In genomic region chr17:19867654-19868395, GRCh38 we compare ENCODE assay signal across 8 cellular contexts. TPM values are rescaled to one million over a fixed set of nuclear protein-coding genes. Genes with fewer than 3 reads are reported as not detected.
DNase-seq lines count a peak whose midpoint lies in the region; ATAC-seq and TF ChIP-seq lines count a peak whose summit lies in the region.

TSS of gene ULK2 (minus strand) at chr17:19867936. CDS start at chr17:19867417, 519 bp downstream.

- peak within 1 kb of the TSS; percentile 71 for H3K4me3 ChIP-seq in H7 (ENCODE audit: insufficient read depth, low read depth, low read length)
- H3K4me3 ChIP-seq in fibroblast of villous mesenchyme (ENCODE audit: low read depth, low read length): peak within 1 kb of the TSS; percentile 78
- peak within 1 kb of the TSS; percentile 78 for H3K4me3 ChIP-seq in naive thymus-derived CD4-positive, alpha-beta T cell (ENCODE audit: low read length)
- H3K4me3 ChIP-seq in stomach smooth muscle (ENCODE audit: low read length in 2 of 2): peak within 1 kb of the TSS; percentile 86 to 87

- H3K4me1 Mint-ChIP-seq in activated T-helper 2 cell treated with anti-CD3 and anti-CD28 coated beads, Interferon-gamma antibody, Interleukin-2, Interleukin-4, amounts not matched to agents 10 μg/mL and 5 μg/mL and 100 μg/mL, durations not matched to agents 14 hours and 24 hours and 36 hours (ENCODE audit: low read depth): peaks cover 15% of the 10 kb centered on the region
- peaks cover 9 to 70% (median 44%) of the 10 kb centered on the region in 7 donors for H3K4me1 Mint-ChIP-seq in naive thymus-derived CD4-positive, alpha-beta T cell

- no peaks in the 10 kb centered on the region for H3K9me3 ChIP-seq in naive thymus-derived CD4-positive, alpha-beta T cell (ENCODE audit: control insufficient read depth in 2 of 3, low read length in 3 of 3)
- H3K9me3 ChIP-seq in stomach smooth muscle (ENCODE audit: control insufficient read depth in 2 of 2, low read length in 2 of 2): no peaks in the 10 kb centered on the region

- POLR2A ChIA-PET in naive thymus-derived CD4-positive, alpha-beta T cell (lab: Charles Lee): interaction anchor here (0.7 to 3.0 kb wide), 10 partner anchors 8 to 110 kb away, joined by 3 to 21 read pairs (median 4); partner anchors contain the start of gene AKAP10

- peak within 1 kb of the TSS; percentile 83 for H3K4me3 Mint-ChIP-seq in activated T-helper 2 cell treated with anti-CD3 and anti-CD28 coated beads, Interferon-gamma antibody, Interleukin-2, Interleukin-4, amounts not matched to agents 10 μg/mL and 5 μg/mL and 100 μg/mL, durations not matched to agents 14 hours and 24 hours and 36 hours (ENCODE audit: low read depth)
- peak within 1 kb of the TSS; percentile 78 to 88 (median 84) for H3K4me3 Mint-ChIP-seq in naive thymus-derived CD4-positive, alpha-beta T cell

- ATAC-seq in naive thymus-derived CD4-positive, alpha-beta T cell: peak; percentile 84

- H3K27me3 Mint-ChIP-seq in activated T-helper 2 cell treated with anti-CD3 and anti-CD28 coated beads, Interferon-gamma antibody, Interleukin-2, Interleukin-4, amounts not matched to agents 10 μg/mL and 5 μg/mL and 100 μg/mL, durations not matched to agents 14 hours and 24 hours and 36 hours (ENCODE audit: low read depth): no peaks in the 10 kb centered on the region
- H3K27me3 Mint-ChIP-seq in naive thymus-derived CD4-positive, alpha-beta T cell: no peaks in the 10 kb centered on the region

- peak within 1 kb of the TSS; percentile 72 for H3K27ac ChIP-seq in naive thymus-derived CD4-positive, alpha-beta T cell (ENCODE audit: low read depth, low read length)
- peak within 1 kb of the TSS; percentile 67 for H3K27ac ChIP-seq in stomach smooth muscle (ENCODE audit: low read length)

- TF ChIP-seq CTCF in fibroblast of villous mesenchyme (IDR thresholded peaks at IDR 0.05; ENCODE audit: insufficient read depth, low read depth, low read length): peak; percentile 4

- intact Hi-C loops in activated T-helper 2 cell treated with anti-CD3 and anti-CD28 coated beads, Interferon-gamma antibody, Interleukin-2, Interleukin-4, amounts not matched to agents 10 μg/mL and 5 μg/mL and 100 μg/mL, durations not matched to agents 14 hours and 24 hours and 36 hours (cut with micrococcal nuclease): no loop called here
- intact Hi-C loops in naive thymus-derived CD4-positive, alpha-beta T cell (cut with micrococcal nuclease): loop anchor here in 1 of 2 donors (1.0 to 5.0 kb wide), 6 partner anchors 8 to 506 kb away; partner anchors contain the start of genes AKAP10 and B9D1

- H3K27ac Mint-ChIP-seq in activated T-helper 2 cell treated with anti-CD3 and anti-CD28 coated beads, Interferon-gamma antibody, Interleukin-2, Interleukin-4, amounts not matched to agents 10 μg/mL and 5 μg/mL and 100 μg/mL, durations not matched to agents 14 hours and 24 hours and 36 hours: peak within 1 kb of the TSS; percentile 46
- peak within 1 kb of the TSS; percentile 69 to 93 (median 86) for H3K27ac Mint-ChIP-seq in naive thymus-derived CD4-positive, alpha-beta T cell

- DNase-seq in Daoy (ENCODE audit: low read depth): peak; percentile 72
- peak; percentile 89 for DNase-seq in H7
- peak; percentile 89 for DNase-seq in NCI-H748 (lab: John Stamatoyannopoulos, UW; ENCODE audit: unreplicated experiment)
- DNase-seq in activated T-helper 2 cell treated with anti-CD3 and anti-CD28 coated beads, Interferon-gamma antibody, Interleukin-2, Interleukin-4, amounts not matched to agents 10 μg/mL and 5 μg/mL and 100 μg/mL, durations not matched to agents 14 hours and 24 hours and 36 hours (ENCODE audit: low spot score): peak; percentile 34
- peak; percentile 77 for DNase-seq in fibroblast of villous mesenchyme (ENCODE audit: low read depth)
- DNase-seq in naive thymus-derived CD4-positive, alpha-beta T cell: peak in 8 of 9 donors; percentile 26 to 67 (median 50)
- no peak for DNase-seq in UCSD-AML1 (lab: John Stamatoyannopoulos, UW; ENCODE audit: unreplicated experiment)

- H3K36me3 ChIP-seq in H7 (replicated peaks; ENCODE audit: control insufficient read depth, insufficient read depth, low read length) (no peaks in the 10 kb centered on the region), stomach smooth muscle (ENCODE audit: control insufficient read depth in 2 of 2, insufficient read depth in 2 of 2, low read length in 2 of 2) (no peaks in the 10 kb centered on the region)
- H3K36me3 ChIP-seq in naive thymus-derived CD4-positive, alpha-beta T cell (ENCODE audit: control insufficient read depth in 2 of 3, insufficient read depth in 3 of 3, low read length in 3 of 3): peaks cover 0 to 3% (median 0%) of the 10 kb centered on the region in 3 experiments

- H3K9me3 Mint-ChIP-seq in activated T-helper 2 cell treated with anti-CD3 and anti-CD28 coated beads, Interferon-gamma antibody, Interleukin-2, Interleukin-4, amounts not matched to agents 10 μg/mL and 5 μg/mL and 100 μg/mL, durations not matched to agents 14 hours and 24 hours and 36 hours: no peaks in the 10 kb centered on the region
- no peaks in the 10 kb centered on the region for H3K9me3 Mint-ChIP-seq in naive thymus-derived CD4-positive, alpha-beta T cell

- H3K36me3 Mint-ChIP-seq in activated T-helper 2 cell treated with anti-CD3 and anti-CD28 coated beads, Interferon-gamma antibody, Interleukin-2, Interleukin-4, amounts not matched to agents 10 μg/mL and 5 μg/mL and 100 μg/mL, durations not matched to agents 14 hours and 24 hours and 36 hours (ENCODE audit: low read depth): peaks cover 10% of the 10 kb centered on the region
- peaks cover 0 to 3% (median 0%) of the 10 kb centered on the region in 5 donors for H3K36me3 Mint-ChIP-seq in naive thymus-derived CD4-positive, alpha-beta T cell

- H3K4me1 ChIP-seq in naive thymus-derived CD4-positive, alpha-beta T cell (ENCODE audit: control insufficient read depth in 2 of 2, insufficient read depth in 2 of 2, low read length in 2 of 2): peaks cover 4 to 35% of the 10 kb centered on the region in 2 donors
- peaks cover 10% of the 10 kb centered on the region for H3K4me1 ChIP-seq in stomach smooth muscle (ENCODE audit: control insufficient read depth, insufficient read depth, low read length)

- H3K27me3 ChIP-seq in H7 (ENCODE audit: control insufficient read depth, insufficient read depth, low read length) (peaks cover 15% of the 10 kb centered on the region), stomach smooth muscle (ENCODE audit: control insufficient read depth in 1 of 2, insufficient read depth in 2 of 2, low read length in 2 of 2) (no peaks in the 10 kb centered on the region)
- no peaks in the 10 kb centered on the region for H3K27me3 ChIP-seq in naive thymus-derived CD4-positive, alpha-beta T cell (ENCODE audit: control insufficient read depth in 2 of 2, insufficient read depth in 2 of 2, low read length in 2 of 2)

- H3K9ac ChIP-seq in stomach smooth muscle (ENCODE audit: low read length in 2 of 2): peak within 1 kb of the TSS; percentile 80 to 83

- CTCF ChIA-PET in naive thymus-derived CD4-positive, alpha-beta T cell (lab: Charles Lee): interaction anchor here (0.9 to 1.1 kb wide), 2 partner anchors 9 to 10 kb away, joined by 3 to 4 read pairs; no protein-coding TSS in a partner anchor

RNA-seq across cellular contexts. Expression of gene ULK2, which starts in this region (rescaled TPM):
- total RNA-seq in Daoy (2014; rRNA removed; shearing (Covaris generic)): 6.9 and 7.2 TPM in 2 replicates
- 11.0 and 13.9 TPM in 2 replicates for total RNA-seq in H7 (2014; rRNA removed; shearing (Covaris generic))
- 12.3 and 13.1 TPM in 2 replicates for total RNA-seq in activated T-helper 2 cell treated with anti-CD3 and anti-CD28 coated beads, Interferon-gamma antibody, Interleukin-2, Interleukin-4, amounts not matched to agents 10 μg/mL and 5 μg/mL and 100 μg/mL, durations not matched to agents 14 hours and 24 hours and 36 hours
- total RNA-seq in fibroblast of villous mesenchyme: 16.8 and 21.9 TPM in 2 replicates
- total RNA-seq in naive thymus-derived CD4-positive, alpha-beta T cell: 10 to 100 TPM; 10.9 to 21.2 (median 14.8) TPM
- 10 to 100 TPM in 1 of 2 donors, 1 to 10 TPM in 1; 7.3 to 14.3 TPM for polyA plus RNA-seq in naive thymus-derived CD4-positive, alpha-beta T cell
